In genomic region chr4:3179126-3179706, GRCh38 we compare ENCODE assay signal across 25 cellular contexts.
A peak's percentile ranks its signal among the peaks of the same experiment; 100 is the strongest.
DNase-seq lines count a peak whose midpoint lies in the region; ATAC-seq, FAIRE-seq and TF ChIP-seq lines count a peak whose summit lies in the region.
"Had no signal": no experiment of that assay in that cellular context is flagged by ENCODE, and none has a peak within 500 bp of the region (broad histone marks: within the 10 kb centered on the region; RNA-seq: fewer than 3 reads in every experiment).

No MANE protein-coding gene starts in this region.

- TF ChIP-seq CTCF in natural killer cell (IDR thresholded peaks at IDR 0.05) (no peak), choroid plexus epithelial cell (conservative IDR thresholded peaks at IDR 0.05; ENCODE audit: low read depth, low read length) (no peak), nephron progenitor cell (IDR thresholded peaks at IDR 0.05) (no peak)

- no peak for FAIRE-seq in GM19239 (lab: Jason Lieb, UNC)
- FAIRE-seq: TTC549 had no signal

- ATAC-seq in natural killer cell (peak in 1 of 3 donors; percentile 11), HG03460 (IDR thresholded peaks at IDR 0.05; ENCODE audit: unreplicated experiment) (no peak)
- no peak for ATAC-seq in natural killer cell treated with Interleukin-12 subunit alpha and Interleukin-12 subunit beta and Interleukin-15 and Interleukin-18, amount 100 ng/mL, for 72 hours
- ATAC-seq: esophagus mucosa had no signal

- H3K36me3 Mint-ChIP-seq in natural killer cell: peaks cover 38% of the 10 kb centered on the region
- peaks cover 39% of the 10 kb centered on the region for H3K36me3 Mint-ChIP-seq in natural killer cell treated with Interleukin-12 subunit alpha and Interleukin-12 subunit beta and Interleukin-15 and Interleukin-18, amount 100 ng/mL, for 72 hours
- peaks cover 68% of the 10 kb centered on the region for H3K36me3 Mint-ChIP-seq in nephron progenitor cell (ENCODE audit: low read depth)

- intact Hi-C loops in natural killer cell (cut with micrococcal nuclease): no loop called here

- H3K27me3 Mint-ChIP-seq in natural killer cell (ENCODE audit: low read depth in 2 of 2): no peaks in the 10 kb centered on the region
- no peaks in the 10 kb centered on the region for H3K27me3 Mint-ChIP-seq in natural killer cell treated with Interleukin-12 subunit alpha and Interleukin-12 subunit beta and Interleukin-15 and Interleukin-18, amount 100 ng/mL, for 72 hours
- H3K27me3 Mint-ChIP-seq in nephron progenitor cell (ENCODE audit: low read depth, poor library complexity): no peaks in the 10 kb centered on the region
- H3K27me3 Mint-ChIP-seq: activated CD4-positive, alpha-beta T cell treated with anti-CD3 and anti-CD28 coated beads, Interleukin-2, amount 10 ng/mL, durations not matched to agents 24 days and 14 days had no signal

- H3K4me1 Mint-ChIP-seq in natural killer cell (peaks cover 59 to 61% of the 10 kb centered on the region in 2 donors), nephron progenitor cell (peaks cover 71% of the 10 kb centered on the region)
- H3K4me1 Mint-ChIP-seq in natural killer cell treated with Interleukin-12 subunit alpha and Interleukin-12 subunit beta and Interleukin-15 and Interleukin-18, amount 100 ng/mL, for 72 hours (ENCODE audit: low read depth in 2 of 2): peaks cover 33 to 43% of the 10 kb centered on the region in 2 donors

- H3K27ac Mint-ChIP-seq in natural killer cell: peak overlapping the region; percentile 39 to 71
- peak overlapping the region in 1 of 2 donors; percentile 21 for H3K27ac Mint-ChIP-seq in natural killer cell treated with Interleukin-12 subunit alpha and Interleukin-12 subunit beta and Interleukin-15 and Interleukin-18, amount 100 ng/mL, for 72 hours
- H3K27ac Mint-ChIP-seq in nephron progenitor cell: peak overlapping the region; percentile 83

- no peak overlapping the region for H3K4me3 ChIP-seq in choroid plexus epithelial cell (ENCODE audit: low read depth, low read length)
- H3K4me3 ChIP-seq: GM23248, PC-9, right atrium auricular region had no signal

- H3K9me3 Mint-ChIP-seq in natural killer cell: no peaks in the 10 kb centered on the region
- no peaks in the 10 kb centered on the region for H3K9me3 Mint-ChIP-seq in natural killer cell treated with Interleukin-12 subunit alpha and Interleukin-12 subunit beta and Interleukin-15 and Interleukin-18, amount 100 ng/mL, for 72 hours
- H3K9me3 Mint-ChIP-seq in nephron progenitor cell: no peaks in the 10 kb centered on the region
- H3K9me3 Mint-ChIP-seq: activated CD4-positive, alpha-beta T cell treated with anti-CD3 and anti-CD28 coated beads, Interleukin-2, amount 10 ng/mL, durations not matched to agents 24 days and 14 days had no signal

- peak overlapping the region; percentile 2 for H3K4me3 Mint-ChIP-seq in natural killer cell
- H3K4me3 Mint-ChIP-seq in natural killer cell treated with Interleukin-12 subunit alpha and Interleukin-12 subunit beta and Interleukin-15 and Interleukin-18, amount 100 ng/mL, for 72 hours: no peak overlapping the region
- H3K4me3 Mint-ChIP-seq in nephron progenitor cell: peak overlapping the region; percentile 21
- H3K4me3 Mint-ChIP-seq: activated CD4-positive, alpha-beta T cell treated with anti-CD3 and anti-CD28 coated beads, Interleukin-2, amount 10 ng/mL, durations not matched to agents 24 days and 14 days had no signal

- DNase-seq in natural killer cell: no peak
- DNase-seq in natural killer cell treated with Interleukin-12 subunit alpha and Interleukin-12 subunit beta and Interleukin-15 and Interleukin-18, amount 100 ng/mL, for 72 hours (ENCODE audit: low spot score): no peak
- DNase-seq in choroid plexus epithelial cell (ENCODE audit: low read depth): peak; percentile 59
- no peak for DNase-seq in nephron progenitor cell
- no peak for DNase-seq in germinal center (ENCODE audit: low spot score)
- no peak for DNase-seq in DMS 273 treated with DMSO at 0.1 percent for 48 hours (lab: John Stamatoyannopoulos, UW)
- DNase-seq in GM19239 (ENCODE audit: insufficient read length, low spot score): no peak
- DNase-seq: activated CD4-positive, alpha-beta T cell treated with anti-CD3 and anti-CD28 coated beads, Interleukin-2, amount 10 ng/mL, durations not matched to agents 24 days and 14 days; activated CD8-positive, alpha-beta memory T cell treated with anti-CD3 and anti-CD28 coated beads, Interleukin-2, amount 50 U/mL, for 4 hours; activated gamma-delta T cell; amniotic stem cell; effector CD4-positive, alpha-beta T cell; GDM1; GM23248; KBM-7; NCI-H187; NCI-H774; PC-9; SHP77 treated with DMSO at 0.1 percent for 48 hours; stimulated activated CD4-positive, alpha-beta T cell treated with anti-CD3 and anti-CD28 coated beads, Interleukin-12 subunit alpha, Interleukin-12 subunit beta, amount 100 ng/mL, for 4 hours; substantia nigra had no signal
